Comparison of ENCODE assay signal across 25 cellular contexts in genomic region chr4:121449416-121449815, GRCh38.
DNase-seq lines count a peak whose midpoint lies in the region; TF ChIP-seq lines count a peak whose summit lies in the region.
"Had no signal": no experiment of that assay in that cellular context is flagged by ENCODE, and none has a peak within 500 bp of the region (broad histone marks: within the 10 kb centered on the region; RNA-seq: fewer than 3 reads in every experiment).

No MANE protein-coding gene starts in this region.

- TF ChIP-seq POLR2A in adrenal gland (IDR thresholded peaks at IDR 0.05) = no peak
- no peak for TF ChIP-seq POLR2A in testis (IDR thresholded peaks at IDR 0.05)

- no peak overlapping the region for H4K8ac ChIP-seq in mesenchymal stem cell (ENCODE audit: low read length)

- no peak overlapping the region for H3K4me2 ChIP-seq in hepatocyte
- H3K4me2 ChIP-seq in mesenchymal stem cell (ENCODE audit: low read length, poor library complexity, severe bottlenecking) = no peak overlapping the region
- H3K4me2 ChIP-seq: GM23338 had no signal

- no peaks in the 10 kb centered on the region for H4K20me1 ChIP-seq in hepatocyte (ENCODE audit: insufficient read depth, poor library complexity, severe bottlenecking)

- no peaks in the 10 kb centered on the region for H3K79me1 ChIP-seq in mesenchymal stem cell (replicated peaks; ENCODE audit: low read length, poor library complexity, severe bottlenecking)

- no peaks in the 10 kb centered on the region for H3K79me2 ChIP-seq in hepatocyte

- no peak for TF ChIP-seq CTCF in Caco-2 (IDR thresholded peaks at IDR 0.05; ENCODE audit: insufficient read depth in 1 of 2, low read depth in 1 of 2, low read length in 1 of 2, severe bottlenecking in 1 of 2, unreplicated experiment in 1 of 2)
- TF ChIP-seq CTCF in hepatocyte (IDR thresholded peaks at IDR 0.05; ENCODE audit: poor library complexity) = no peak
- TF ChIP-seq CTCF in adrenal gland (IDR thresholded peaks at IDR 0.05) = no peak
- TF ChIP-seq CTCF in ascending aorta (IDR thresholded peaks at IDR 0.05) = no peak
- TF ChIP-seq CTCF in testis (IDR thresholded peaks at IDR 0.05) = no peak

- H2BK15ac ChIP-seq in mesenchymal stem cell (ENCODE audit: low read depth, poor library complexity, severe bottlenecking) = no peak overlapping the region

- BruUV-seq in Caco-2 (replicated peaks; lab: Mats Ljungman, UMichigan) = no TSS peak

- no peak overlapping the region for H3K4me3 Mint-ChIP-seq in Caco-2 (ENCODE audit: unreplicated experiment)
- H3K4me3 Mint-ChIP-seq: B cell; CD8-positive, alpha-beta T cell; GM23338 had no signal

- H3K27me3 ChIP-seq in Caco-2 (replicated peaks; ENCODE audit: control insufficient read depth, insufficient read depth, low read length) = no peaks in the 10 kb centered on the region
- no peaks in the 10 kb centered on the region for H3K27me3 ChIP-seq in hepatocyte
- peaks cover 0 to 12% of the 10 kb centered on the region in 2 experiments for H3K27me3 ChIP-seq in mesenchymal stem cell (ENCODE audit: control insufficient read depth in 1 of 2, insufficient read depth in 1 of 2, low read length in 2 of 2)
- H3K27me3 ChIP-seq in adrenal gland = no peaks in the 10 kb centered on the region
- no peaks in the 10 kb centered on the region for H3K27me3 ChIP-seq in ascending aorta
- no peaks in the 10 kb centered on the region for H3K27me3 ChIP-seq in testis

- H3K9me3 ChIP-seq in Caco-2 = no peaks in the 10 kb centered on the region
- H3K9me3 ChIP-seq in hepatocyte (ENCODE audit: low read depth) = no peaks in the 10 kb centered on the region
- H3K9me3 ChIP-seq in mesenchymal stem cell (ENCODE audit: control insufficient read depth, low read length) = no peaks in the 10 kb centered on the region
- H3K9me3 ChIP-seq in adrenal gland (replicated peaks in 1 of 3) = no peaks in the 10 kb centered on the region
- no peaks in the 10 kb centered on the region for H3K9me3 ChIP-seq in ascending aorta
- H3K9me3 ChIP-seq in testis = no peaks in the 10 kb centered on the region
- H3K9me3 ChIP-seq: HAP-1 had no signal

- H3K36me3 ChIP-seq in Caco-2 (ENCODE audit: control insufficient read depth, insufficient read depth, low read length) (no peaks in the 10 kb centered on the region), hepatocyte (replicated peaks; ENCODE audit: insufficient read depth, low read depth) (no peaks in the 10 kb centered on the region), mesenchymal stem cell (ENCODE audit: control insufficient read depth in 1 of 2, insufficient read depth in 2 of 2, low read depth in 1 of 2, low read length in 2 of 2) (no peaks in the 10 kb centered on the region), adrenal gland (replicated peaks in 1 of 2) (no peaks in the 10 kb centered on the region), ascending aorta (no peaks in the 10 kb centered on the region), testis (ENCODE audit: low read depth, missing control alignments) (no peaks in the 10 kb centered on the region)
- H3K36me3 ChIP-seq: HAP-1 had no signal

- H2BK5ac ChIP-seq in mesenchymal stem cell (ENCODE audit: low read depth, low read length, poor library complexity, severe bottlenecking) = peak overlapping the region; percentile 68

- H3K27me3 Mint-ChIP-seq in Caco-2 (ENCODE audit: insufficient read depth, unreplicated experiment) = no peaks in the 10 kb centered on the region

- peak overlapping the region; percentile 44 for H3K27ac ChIP-seq in hepatocyte
- H3K27ac ChIP-seq in mesenchymal stem cell (ENCODE audit: low read length, poor library complexity, severe bottlenecking) = peak overlapping the region; percentile 90
- no peak overlapping the region for H3K27ac ChIP-seq in adrenal gland
- H3K27ac ChIP-seq in ascending aorta = no peak overlapping the region
- H3K27ac ChIP-seq in testis = no peak overlapping the region
- H3K27ac ChIP-seq: C4-2B, HL-60, PC-9, RWPE1 had no signal

- no peak overlapping the region for H3K4ac ChIP-seq in mesenchymal stem cell (ENCODE audit: low read depth in 1 of 2, low read length in 2 of 2)

- H3K9me2 ChIP-seq in hepatocyte (replicated peaks; ENCODE audit: insufficient read depth) = no peaks in the 10 kb centered on the region

- POLR2A ChIA-PET in Caco-2 (lab: Charles Lee) = no interaction called here

- H3K9me3 Mint-ChIP-seq in Caco-2 (ENCODE audit: unreplicated experiment) = no peaks in the 10 kb centered on the region
- H3K9me3 Mint-ChIP-seq: CD8-positive, alpha-beta T cell; GM23338 had no signal

- H3K36me3 Mint-ChIP-seq in Caco-2 (ENCODE audit: insufficient read depth, unreplicated experiment) = no peaks in the 10 kb centered on the region
- H3K36me3 Mint-ChIP-seq: CD8-positive, alpha-beta T cell had no signal

- H3K4me1 Mint-ChIP-seq in Caco-2 (ENCODE audit: low read depth, unreplicated experiment) = peaks cover 18% of the 10 kb centered on the region
- H3K4me1 Mint-ChIP-seq: B cell had no signal

- 100% methylated on average over 1 of the region's 1 CpG for WGBS in hepatocyte (ENCODE audit: low lambda C conversion rate, missing lambda C conversion rate)
- 86% methylated on average over 1 of the region's 1 CpG for WGBS in mesenchymal stem cell
- WGBS in adrenal gland, 4 donors = 92 to 100% (median 95%) methylated on average over 1 of the region's 1 CpG
- WGBS in testis, 2 donors = 94 to 100% methylated on average over 1 of the region's 1 CpG

- no peak overlapping the region for H3K9ac ChIP-seq in mesenchymal stem cell (ENCODE audit: low read length)

- H3K14ac ChIP-seq in mesenchymal stem cell (ENCODE audit: low read length in 2 of 2) = no peak overlapping the region

- CTCF ChIA-PET in Caco-2 (lab: Charles Lee) = interaction anchor here (1.5 kb wide), 1 partner anchor 13 kb away, joined by 4 read pairs; no protein-coding TSS in a partner anchor

- H3K4me3 ChIP-seq in Caco-2 (ENCODE audit: low read depth, low read length) = no peak overlapping the region
- no peak overlapping the region for H3K4me3 ChIP-seq in hepatocyte
- no peak overlapping the region for H3K4me3 ChIP-seq in mesenchymal stem cell (ENCODE audit: insufficient read depth in 1 of 2, low read depth in 1 of 2, low read length in 2 of 2)
- H3K4me3 ChIP-seq in adrenal gland = no peak overlapping the region
- H3K4me3 ChIP-seq in ascending aorta = no peak overlapping the region
- H3K4me3 ChIP-seq in testis = no peak overlapping the region
- H3K4me3 ChIP-seq: GM23338, HAP-1, PC-9 had no signal

- no peak overlapping the region for H4K91ac ChIP-seq in mesenchymal stem cell (ENCODE audit: low read length)

- no peak overlapping the region for H3K23ac ChIP-seq in mesenchymal stem cell (ENCODE audit: low read length in 2 of 2)

- H2BK120ac ChIP-seq in mesenchymal stem cell (ENCODE audit: low read depth, low read length) = no peak overlapping the region

- H3K18ac ChIP-seq in mesenchymal stem cell (ENCODE audit: low read depth in 1 of 2, low read length in 2 of 2) = no peak overlapping the region

- intact Hi-C loops in Caco-2 (cut with micrococcal nuclease; ENCODE audit: unreplicated experiment) (no loop called here), adrenal gland (cut with DNase I) (no loop called here), ascending aorta (cut with DNase I) (no loop called here), testis (cut with DNase I; ENCODE audit: low total_unique reads) (no loop called here)

- H2BK12ac ChIP-seq in mesenchymal stem cell (ENCODE audit: low read length in 2 of 2) = no peak overlapping the region

- H3K27ac Mint-ChIP-seq in Caco-2 (ENCODE audit: unreplicated experiment) = peak overlapping the region; percentile 1
- H3K27ac Mint-ChIP-seq: B cell; CD8-positive, alpha-beta T cell; GM23338 had no signal

- H3K4me1 ChIP-seq in Caco-2 = peaks cover 36% of the 10 kb centered on the region
- H3K4me1 ChIP-seq in hepatocyte (ENCODE audit: insufficient read depth) = peaks cover 9% of the 10 kb centered on the region
- H3K4me1 ChIP-seq in mesenchymal stem cell (ENCODE audit: control insufficient read depth, insufficient read depth, low read depth, low read length) = peaks cover 2% of the 10 kb centered on the region
- no peaks in the 10 kb centered on the region for H3K4me1 ChIP-seq in adrenal gland (replicated peaks in 1 of 2)
- H3K4me1 ChIP-seq in ascending aorta = no peaks in the 10 kb centered on the region
- H3K4me1 ChIP-seq in testis = no peaks in the 10 kb centered on the region
- H3K4me1 ChIP-seq: HAP-1 had no signal

- H2AFZ ChIP-seq in hepatocyte (no peak overlapping the region), mesenchymal stem cell (ENCODE audit: low read depth, low read length) (no peak overlapping the region)
- H2AFZ ChIP-seq: PC-9 had no signal

- DNase-seq in Caco-2 = no peak
- peak; percentile 24 for DNase-seq in HK-2 (ENCODE audit: unreplicated experiment)
- DNase-seq in hepatocyte (ENCODE audit: low spot score) = no peak
- no peak for DNase-seq in mesenchymal stem cell
- no peak for DNase-seq in adrenal gland
- no peak for DNase-seq in NCI-H345 (lab: John Stamatoyannopoulos, UW)
- DNase-seq in ascending aorta (ENCODE audit: low spot score in 2 of 2) = no peak
- DNase-seq in testis = no peak
- DNase-seq: CD8-positive, alpha-beta T cell; Karpas-422; NCI-H1092 treated with DMSO at 0.1 percent for 48 hours; NCI-H1436; NCI-H187; NCI-H2081 treated with DMSO at 0.1 percent for 48 hours; NCI-H446; NCI-H524 treated with DMSO at 0.1 percent for 48 hours; NCI-H774; PC-9; SHP77 had no signal

- H2AK5ac ChIP-seq in mesenchymal stem cell (ENCODE audit: low read length, severe bottlenecking) = peak overlapping the region; percentile 19

Comparison
In these comparisons a context has a peak if more than half of its experiments do, and no peak if none do; other contexts are left out.
1. H3K27ac ChIP-seq: peak in hepatocyte (single experiment) and mesenchymal stem cell (single experiment); none in adrenal gland (0 of 5), ascending aorta (0 of 2) and testis (0 of 2).